8 cellular contexts compared by ENCODE assay signal in genomic region chr12:4809449-4810218, GRCh38.
A peak's percentile ranks its signal among the peaks of the same experiment; 100 is the strongest.
DNase-seq lines count a peak whose midpoint lies in the region; ATAC-seq lines count a peak whose summit lies in the region.

No MANE protein-coding gene starts in this region.

- H3K36me3 Mint-ChIP-seq in activated naive CD4-positive, alpha-beta T cell treated with anti-CD3 and anti-CD28 coated beads, Interleukin-2, amount 10 ng/mL, durations not matched to agents 7 days and 5 days: peaks cover 11% of the 10 kb centered on the region
- H3K36me3 Mint-ChIP-seq in immature natural killer cell: peaks cover 0 to 4% (median 0%) of the 10 kb centered on the region in 3 donors
- H3K36me3 Mint-ChIP-seq in stimulated activated naive B cell treated with anti-CD40 and anti-IgM and Interleukin-4, amounts not matched to agents 10 μg/mL and 1 μg/mL and 100 μg/mL, for 72 hours: peaks cover 11 to 12% of the 10 kb centered on the region in 2 donors

- peak overlapping the region; percentile 53 for H3K4me3 Mint-ChIP-seq in activated naive CD4-positive, alpha-beta T cell treated with anti-CD3 and anti-CD28 coated beads, Interleukin-2, amount 10 ng/mL, durations not matched to agents 7 days and 5 days
- H3K4me3 Mint-ChIP-seq in immature natural killer cell: peak overlapping the region; percentile 37 to 73 (median 64)
- peak overlapping the region; percentile 85 to 87 for H3K4me3 Mint-ChIP-seq in stimulated activated naive B cell treated with anti-CD40 and anti-IgM and Interleukin-4, amounts not matched to agents 10 μg/mL and 1 μg/mL and 100 μg/mL, for 72 hours

- H3K27me3 Mint-ChIP-seq in activated naive CD4-positive, alpha-beta T cell treated with anti-CD3 and anti-CD28 coated beads, Interleukin-2, amount 10 ng/mL, durations not matched to agents 7 days and 5 days: peaks cover 70% of the 10 kb centered on the region
- H3K27me3 Mint-ChIP-seq in immature natural killer cell (ENCODE audit: low read depth in 3 of 3): peaks cover 9 to 22% (median 15%) of the 10 kb centered on the region in 3 donors
- H3K27me3 Mint-ChIP-seq in stimulated activated naive B cell treated with anti-CD40 and anti-IgM and Interleukin-4, amounts not matched to agents 10 μg/mL and 1 μg/mL and 100 μg/mL, for 72 hours: peaks cover 27 to 33% of the 10 kb centered on the region in 2 donors

- CTCF ChIA-PET in activated naive CD4-positive, alpha-beta T cell treated with anti-CD3 and anti-CD28 coated beads, Interleukin-2, amount 10 ng/mL, durations not matched to agents 7 days and 5 days (lab: Charles Lee): interaction anchor here (1.2 kb wide), 1 partner anchor 46 kb away, joined by 3 read pairs; no protein-coding TSS in a partner anchor

- peak; percentile 26 to 28 for ATAC-seq in stimulated activated naive B cell treated with anti-CD40 and anti-IgM and Interleukin-4, amounts not matched to agents 10 μg/mL and 1 μg/mL and 100 μg/mL, for 72 hours (replicated peaks)
- ATAC-seq in GM21447 (IDR thresholded peaks at IDR 0.05; ENCODE audit: unreplicated experiment): no peak

- no peak overlapping the region for H3K27ac Mint-ChIP-seq in activated naive CD4-positive, alpha-beta T cell treated with anti-CD3 and anti-CD28 coated beads, Interleukin-2, amount 10 ng/mL, durations not matched to agents 7 days and 5 days
- no peak overlapping the region for H3K27ac Mint-ChIP-seq in immature natural killer cell
- H3K27ac Mint-ChIP-seq in stimulated activated naive B cell treated with anti-CD40 and anti-IgM and Interleukin-4, amounts not matched to agents 10 μg/mL and 1 μg/mL and 100 μg/mL, for 72 hours: peak overlapping the region; percentile 69

- H3K9me3 Mint-ChIP-seq in activated naive CD4-positive, alpha-beta T cell treated with anti-CD3 and anti-CD28 coated beads, Interleukin-2, amount 10 ng/mL, durations not matched to agents 7 days and 5 days: no peaks in the 10 kb centered on the region
- no peaks in the 10 kb centered on the region for H3K9me3 Mint-ChIP-seq in immature natural killer cell
- H3K9me3 Mint-ChIP-seq in stimulated activated naive B cell treated with anti-CD40 and anti-IgM and Interleukin-4, amounts not matched to agents 10 μg/mL and 1 μg/mL and 100 μg/mL, for 72 hours: no peaks in the 10 kb centered on the region

- DNase-seq in DMS53 (lab: John Stamatoyannopoulos, UW): peak; percentile 80
- no peak for DNase-seq in DMS53 treated with DMSO at 0.1 percent for 48 hours (lab: John Stamatoyannopoulos, UW; ENCODE audit: unreplicated experiment)
- peak; percentile 29 for DNase-seq in activated naive CD4-positive, alpha-beta T cell treated with anti-CD3 and anti-CD28 coated beads, Interleukin-2, amount 10 ng/mL, durations not matched to agents 7 days and 5 days
- no peak for DNase-seq in immature natural killer cell
- no peak for DNase-seq in stimulated activated naive B cell treated with anti-CD40 and anti-IgM and Interleukin-4, amounts not matched to agents 10 μg/mL and 1 μg/mL and 100 μg/mL, for 72 hours
- DNase-seq in COLO829 (ENCODE audit: low spot score): no peak
- no peak for DNase-seq in NCI-H226

- peaks cover 49% of the 10 kb centered on the region for H3K4me1 Mint-ChIP-seq in activated naive CD4-positive, alpha-beta T cell treated with anti-CD3 and anti-CD28 coated beads, Interleukin-2, amount 10 ng/mL, durations not matched to agents 7 days and 5 days
- peaks cover 30 to 39% of the 10 kb centered on the region in 2 donors for H3K4me1 Mint-ChIP-seq in immature natural killer cell
- peaks cover 28 to 48% of the 10 kb centered on the region in 2 donors for H3K4me1 Mint-ChIP-seq in stimulated activated naive B cell treated with anti-CD40 and anti-IgM and Interleukin-4, amounts not matched to agents 10 μg/mL and 1 μg/mL and 100 μg/mL, for 72 hours

Comparison
In these comparisons a context has a peak if more than half of its experiments do, and no peak if none do; other contexts are left out.
1. DNase-seq: peak in DMS53 (single experiment) and activated naive CD4-positive, alpha-beta T cell treated with anti-CD3 and anti-CD28 coated beads, Interleukin-2, amount 10 ng/mL, durations not matched to agents 7 days and 5 days (single experiment); none in DMS53 treated with DMSO at 0.1 percent for 48 hours (single experiment), immature natural killer cell (0 of 3), stimulated activated naive B cell treated with anti-CD40 and anti-IgM and Interleukin-4, amounts not matched to agents 10 μg/mL and 1 μg/mL and 100 μg/mL, for 72 hours (single experiment), COLO829 (single experiment) and NCI-H226 (single experiment).
2. Peak in every context shown above with its lines, with median percentiles within 50 percentile points of each other: H3K4me3 Mint-ChIP-seq.